In genomic region chr6:132811276-132811675, GRCh38 we compare ENCODE assay signal across 1 cellular context.
TF ChIP-seq lines count a peak whose summit lies in the region.

No MANE protein-coding gene starts in this region.

TF ChIP-seq in GM23338, 12 proteins besides CTCF, POLR2A, EP300 and RAD21 (continued from another document):
- TF ChIP-seq, protein P1, sequence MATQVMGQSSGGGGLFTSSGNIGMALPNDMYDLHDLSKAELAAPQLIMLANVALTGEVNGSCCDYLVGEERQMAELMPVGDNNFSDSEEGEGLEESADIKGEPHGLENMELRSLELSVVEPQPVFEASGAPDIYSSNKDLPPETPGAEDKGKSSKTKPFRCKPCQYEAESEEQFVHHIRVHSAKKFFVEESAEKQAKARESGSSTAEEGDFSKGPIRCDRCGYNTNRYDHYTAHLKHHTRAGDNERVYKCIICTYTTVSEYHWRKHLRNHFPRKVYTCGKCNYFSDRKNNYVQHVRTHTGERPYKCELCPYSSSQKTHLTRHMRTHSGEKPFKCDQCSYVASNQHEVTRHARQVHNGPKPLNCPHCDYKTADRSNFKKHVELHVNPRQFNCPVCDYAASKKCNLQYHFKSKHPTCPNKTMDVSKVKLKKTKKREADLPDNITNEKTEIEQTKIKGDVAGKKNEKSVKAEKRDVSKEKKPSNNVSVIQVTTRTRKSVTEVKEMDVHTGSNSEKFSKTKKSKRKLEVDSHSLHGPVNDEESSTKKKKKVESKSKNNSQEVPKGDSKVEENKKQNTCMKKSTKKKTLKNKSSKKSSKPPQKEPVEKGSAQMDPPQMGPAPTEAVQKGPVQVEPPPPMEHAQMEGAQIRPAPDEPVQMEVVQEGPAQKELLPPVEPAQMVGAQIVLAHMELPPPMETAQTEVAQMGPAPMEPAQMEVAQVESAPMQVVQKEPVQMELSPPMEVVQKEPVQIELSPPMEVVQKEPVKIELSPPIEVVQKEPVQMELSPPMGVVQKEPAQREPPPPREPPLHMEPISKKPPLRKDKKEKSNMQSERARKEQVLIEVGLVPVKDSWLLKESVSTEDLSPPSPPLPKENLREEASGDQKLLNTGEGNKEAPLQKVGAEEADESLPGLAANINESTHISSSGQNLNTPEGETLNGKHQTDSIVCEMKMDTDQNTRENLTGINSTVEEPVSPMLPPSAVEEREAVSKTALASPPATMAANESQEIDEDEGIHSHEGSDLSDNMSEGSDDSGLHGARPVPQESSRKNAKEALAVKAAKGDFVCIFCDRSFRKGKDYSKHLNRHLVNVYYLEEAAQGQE (IDR thresholded peaks at IDR 0.05; ENCODE audit: unreplicated experiment) = no peak
- TF ChIP-seq CREB1 (CRISPR knock-in tag; IDR thresholded peaks at IDR 0.05; ENCODE audit: low read depth) = no peak
- no peak for TF ChIP-seq ZNF462 (CRISPR knock-in tag; IDR thresholded peaks at IDR 0.05)
- TF ChIP-seq ZNF331 (CRISPR knock-in tag; IDR thresholded peaks at IDR 0.05; ENCODE audit: low read depth) = no peak
- TF ChIP-seq STAT1 (IDR thresholded peaks at IDR 0.05; ENCODE audit: unreplicated experiment) = no peak
TF ChIP-seq in GM23338: peak in this region for 0.
